Comparison of ENCODE assay signal across 27 cellular contexts in the genomic region with DNA sequence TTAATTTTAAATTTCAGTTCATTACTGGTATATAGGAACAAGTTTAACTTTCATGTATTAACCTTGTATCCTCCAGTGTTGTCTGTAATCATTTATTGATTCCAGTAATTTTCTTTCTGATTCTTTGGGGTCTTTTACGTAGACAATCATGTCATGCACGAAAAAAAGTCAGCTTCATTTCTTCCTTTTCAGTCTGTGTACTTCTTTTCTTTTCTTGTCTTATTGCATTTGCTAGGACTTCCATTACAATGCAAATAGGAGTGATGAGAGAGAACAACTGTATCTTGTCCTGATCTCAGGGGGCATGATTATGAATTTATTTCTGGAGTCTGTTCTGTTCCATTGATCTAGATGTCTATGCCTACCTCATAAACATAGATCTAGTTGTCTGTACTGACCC. TPM values are rescaled to one million over a fixed set of nuclear protein-coding genes. Genes with fewer than 3 reads are reported as not detected.
A peak's percentile ranks its signal among the peaks of the same experiment; 100 is the strongest.
DNase-seq lines count a peak whose midpoint lies in the region; ATAC-seq, FAIRE-seq and TF ChIP-seq lines count a peak whose summit lies in the region.
"Had no signal": no experiment of that assay in that cellular context is flagged by ENCODE, and none has a peak within 500 bp of the region (broad histone marks: within the 10 kb centered on the region; RNA-seq: fewer than 3 reads in every experiment).

No MANE protein-coding gene starts in this region.

- in situ Hi-C loops in HepG2 (cut with HindIII; ENCODE audit: extremely low pct_ligation_motif_present, low pct_unique_long_range_greater_than_20kb), result no loop called here

- H3K9ac ChIP-seq in HepG2 (ENCODE audit: insufficient read depth, low read depth, low read length) (no peak overlapping the region), Loucy (ENCODE audit: low read depth, low read length, poor library complexity, severe bottlenecking) (no peak overlapping the region), endodermal cell (ENCODE audit: extremely low read depth, low read length, poor library complexity, severe bottlenecking) (no peak overlapping the region)
- H3K9ac ChIP-seq: BLaER1 treated with 17β-estradiol and CSF1 and Interleukin-3, amounts not matched to agents 10 nM and 100 nM; GM23248 had no signal

- peaks cover 22% of the 10 kb centered on the region for H3K9me3 Mint-ChIP-seq in endodermal cell

- TF ChIP-seq POLR2A in HepG2 (IDR thresholded peaks at IDR 0.05; ENCODE audit: insufficient read depth in 1 of 2, low read depth in 2 of 2, low read length in 2 of 2) (no peak), right lobe of liver (IDR thresholded peaks at IDR 0.05) (no peak)

- peaks cover 29% of the 10 kb centered on the region for H3K4me1 ChIP-seq in HepG2 (ENCODE audit: insufficient read depth, low read length)
- peaks cover 0 to 24% (median 7%) of the 10 kb centered on the region in 4 donors for H3K4me1 ChIP-seq in right lobe of liver
- peaks cover 36% of the 10 kb centered on the region for H3K4me1 ChIP-seq in Loucy (ENCODE audit: insufficient read depth, low read length, poor library complexity, severe bottlenecking)
- H3K4me1 ChIP-seq in endodermal cell (ENCODE audit: control insufficient read depth, insufficient read depth, low read length), result no peaks in the 10 kb centered on the region
- H3K4me1 ChIP-seq: A549, BE2C had no signal

- H3K27ac Mint-ChIP-seq in endodermal cell, result no peak overlapping the region
- H3K27ac Mint-ChIP-seq: CD14-positive monocyte, H9, HFFc6 had no signal

- peaks cover 62% of the 10 kb centered on the region for H3F3A ChIP-seq in Loucy (ENCODE audit: low read depth)

- H3K36me3 ChIP-seq in HepG2 (replicated peaks in 1 of 2; ENCODE audit: control insufficient read depth in 1 of 2, insufficient read depth in 2 of 2, low read length in 2 of 2), result peaks cover 1 to 29% of the 10 kb centered on the region in 2 experiments; a peak in 4 of 5 replicates
- H3K36me3 ChIP-seq in right lobe of liver, result no peaks in the 10 kb centered on the region
- peaks cover 99% of the 10 kb centered on the region for H3K36me3 ChIP-seq in Loucy (ENCODE audit: insufficient read depth, low read length)
- H3K36me3 ChIP-seq in endodermal cell (ENCODE audit: control insufficient read depth, insufficient read depth, low read length), result peaks cover 97% of the 10 kb centered on the region
- H3K36me3 ChIP-seq: BE2C had no signal

- no peak overlapping the region for H3K4me2 ChIP-seq in HepG2 (ENCODE audit: low read depth, low read length)
- H3K4me2 ChIP-seq in Loucy (ENCODE audit: low read depth, low read length, poor library complexity, severe bottlenecking), result peak overlapping the region; percentile 0
- H3K4me2 ChIP-seq: A549; BLaER1 treated with 17β-estradiol and CSF1 and Interleukin-3, amounts not matched to agents 10 nM and 100 nM had no signal

- no peak for TF ChIP-seq RAD21 in HepG2 (CRISPR knock-in tag; IDR thresholded peaks at IDR 0.05)

- H3K79me2 ChIP-seq in HepG2 (ENCODE audit: insufficient read depth, low read length) (peaks cover 92% of the 10 kb centered on the region), Loucy (ENCODE audit: insufficient read depth, low read length) (peaks cover 100% of the 10 kb centered on the region)

- TF ChIP-seq EP300 in HepG2 (IDR thresholded peaks at IDR 0.05; ENCODE audit: low read depth in 2 of 2, low read length in 2 of 2), result no peak
- no peak for TF ChIP-seq EP300 in HepG2 (CRISPR knock-in tag; IDR thresholded peaks at IDR 0.05; ENCODE audit: borderline replicate concordance)

- peaks cover 68% of the 10 kb centered on the region for H3K36me3 Mint-ChIP-seq in endodermal cell (ENCODE audit: low read depth)

- CTCF ChIA-PET in HepG2 (lab: Yijun Ruan, JAX; ENCODE audit: low intra/inter-chr PET ratio, low total read pairs), result no interaction called here

- ATAC-seq in HepG2, result no peak
- ATAC-seq in right lobe of liver, result no peak
- ATAC-seq: A549, HCT116 had no signal

- H3K27me3 Mint-ChIP-seq in endodermal cell (ENCODE audit: insufficient read depth), result no peaks in the 10 kb centered on the region
- H3K27me3 Mint-ChIP-seq: CD4-positive, alpha-beta memory T cell had no signal

- no peak for FAIRE-seq in HepG2 (lab: Jason Lieb, UNC)
- FAIRE-seq: A549, GM12892, H1 had no signal

- H3K27ac ChIP-seq in HepG2 (ENCODE audit: extremely low read length, insufficient read depth, low read length) (no peak overlapping the region), right lobe of liver (no peak overlapping the region), endodermal cell (ENCODE audit: low read depth, low read length) (no peak overlapping the region)
- H3K27ac ChIP-seq: 22Rv1; A549; BLaER1 treated with 17β-estradiol and CSF1 and Interleukin-3, amounts not matched to agents 10 nM and 100 nM; GM23248 had no signal

- TF ChIP-seq CTCF in HepG2 (CRISPR knock-in tag; IDR thresholded peaks at IDR 0.05) (no peak), right lobe of liver (IDR thresholded peaks at IDR 0.05) (no peak), Loucy (conservative IDR thresholded peaks at IDR 0.05; ENCODE audit: low read length) (no peak), endodermal cell (conservative IDR thresholded peaks at IDR 0.05) (no peak)

- H3K4me3 ChIP-seq in HepG2 (replicated peaks in 1 of 3; ENCODE audit: insufficient read depth in 1 of 3, low read depth in 2 of 3, low read length in 3 of 3) (no peak overlapping the region), right lobe of liver (no peak overlapping the region), Loucy (ENCODE audit: low read length, poor library complexity, severe bottlenecking) (no peak overlapping the region), endodermal cell (ENCODE audit: low read length) (peak overlapping the region; percentile 25)
- H3K4me3 ChIP-seq: A549; BLaER1 treated with 17β-estradiol and CSF1 and Interleukin-3, amounts not matched to agents 10 nM and 100 nM; GM23248 had no signal

- H3K27me3 ChIP-seq in HepG2 (ENCODE audit: control insufficient read depth in 1 of 2, insufficient read depth in 2 of 2, low read length in 2 of 2), result no peaks in the 10 kb centered on the region
- no peaks in the 10 kb centered on the region for H3K27me3 ChIP-seq in right lobe of liver
- H3K27me3 ChIP-seq in Loucy (ENCODE audit: insufficient read depth, low read length, poor library complexity, severe bottlenecking), result peaks cover 7% of the 10 kb centered on the region
- no peaks in the 10 kb centered on the region for H3K27me3 ChIP-seq in endodermal cell (ENCODE audit: control insufficient read depth, insufficient read depth, low read length, poor library complexity, severe bottlenecking)
- H3K27me3 ChIP-seq: BE2C; BLaER1 treated with 17β-estradiol and CSF1 and Interleukin-3, amounts not matched to agents 10 nM and 100 nM had no signal

- no peaks in the 10 kb centered on the region for H3K9me2 ChIP-seq in Loucy (replicated peaks; ENCODE audit: low read depth, low read length)

- DNase-seq in HepG2 (ENCODE audit: low spot score), result no peak
- no peak for DNase-seq in right lobe of liver
- no peak for DNase-seq in endodermal cell
- no peak for DNase-seq in Kasumi-1 (lab: John Stamatoyannopoulos, UW)
- no peak for DNase-seq in OCI-M1 (lab: John Stamatoyannopoulos, UW)
- DNase-seq in 8988T, result no peak
- no peak for DNase-seq in NCI-H1436 treated with DMSO at 0.1 percent for 48 hours (lab: John Stamatoyannopoulos, UW)
- DNase-seq: ACHN; AML-193; BE2C; Calu3; CD4-positive, alpha-beta memory T cell; COR-L47; DMS53; DMS79 treated with DMSO at 0.1 percent for 48 hours; GF-D8; GM23248; H9; HFFc6 had no signal

- peaks cover 6% of the 10 kb centered on the region for H3K4me1 Mint-ChIP-seq in endodermal cell
- H3K4me1 Mint-ChIP-seq: CD14-positive monocyte had no signal

- 95% methylated on average over 2 of the region's 2 CpGs for WGBS in HepG2 (ENCODE audit: low lambda C conversion rate)
- WGBS in right lobe of liver (ENCODE audit: insufficient coverage, low coverage, low lambda C conversion rate, missing lambda C conversion rate), result 100% methylated on average over 2 of the region's 2 CpGs
- 95 to 100% methylated on average over 1 to 2 of the region's 2 CpGs for WGBS in endodermal cell (ENCODE audit: insufficient coverage in 1 of 2, insufficient read length in 1 of 2), 2 experiments

- POLR2A ChIA-PET in HepG2 (lab: Yijun Ruan, JAX), result no interaction called here

- H3K9me3 ChIP-seq in HepG2 (ENCODE audit: low read length), result peaks cover 17% of the 10 kb centered on the region
- H3K9me3 ChIP-seq in right lobe of liver, result peaks cover 0 to 7% (median under 1%) of the 10 kb centered on the region in 4 donors
- H3K9me3 ChIP-seq in Loucy (ENCODE audit: insufficient read depth, low read depth, low read length), result no peaks in the 10 kb centered on the region
- peaks cover 48% of the 10 kb centered on the region for H3K9me3 ChIP-seq in endodermal cell (ENCODE audit: control insufficient read depth, low read length)
- H3K9me3 ChIP-seq: BE2C had no signal

- intact Hi-C loops in HepG2 (cut with micrococcal nuclease; ENCODE audit: unreplicated experiment), result no loop called here
- intact Hi-C loops in right lobe of liver (cut with DNase I), result no loop called here

- no peak overlapping the region for H2AFZ ChIP-seq in HepG2 (ENCODE audit: low read length)
- H2AFZ ChIP-seq in Loucy (ENCODE audit: low read length), result no peak overlapping the region
- H2AFZ ChIP-seq: GM23248 had no signal

- BruUV-seq in HepG2 (replicated peaks; lab: Mats Ljungman, UMichigan), result no TSS peak

- H4K20me1 ChIP-seq in HepG2 (ENCODE audit: insufficient read depth, low read length), result peaks cover 12% of the 10 kb centered on the region; the same call in 1 of the 2 replicates
- H4K20me1 ChIP-seq in Loucy (ENCODE audit: insufficient read depth, low read length, poor library complexity, severe bottlenecking), result peaks cover 100% of the 10 kb centered on the region

- H3K4me3 Mint-ChIP-seq in endodermal cell, result no peak overlapping the region
- H3K4me3 Mint-ChIP-seq: CD14-positive monocyte, H9, HFFc6 had no signal

RNA-seq across cellular contexts. Expression of gene STT3B, which starts 56.5 kb away (rescaled TPM):
- 160 and 205 TPM in 2 replicates for total RNA-seq in HepG2 (2016; rRNA removed; fragmentation: Illumina TruSeq; extraction: Trizol)
- total RNA-seq in HepG2 (2016; cell fraction: cytosol; rRNA removed; fragmentation: Illumina TruSeq; extraction: Trizol; ENCODE audit: low read depth), result 106 and 107 TPM in 2 replicates
- 157 and 195 TPM in 2 replicates for total RNA-seq in HepG2 (2016; cell fraction: insoluble cytoplasmic fraction; rRNA removed; fragmentation: Illumina TruSeq; extraction: Trizol)
- 71.4 and 88.4 TPM in 2 replicates for total RNA-seq in HepG2 (2016; cell fraction: membrane; rRNA removed; fragmentation: Illumina TruSeq; extraction: Trizol)
- total RNA-seq in HepG2 (2016; cell fraction: nucleus; rRNA removed; fragmentation: Illumina TruSeq; extraction: Trizol), result 201 and 264 TPM in 2 replicates
- polyA plus RNA-seq in HepG2 (2011; rRNA removed), result 73.6 and 85.0 TPM in 2 replicates
- 39.4 and 56.2 TPM in 2 replicates for polyA plus RNA-seq in HepG2 (2011; cell fraction: cytosol; rRNA removed)
- polyA plus RNA-seq in HepG2 (2011; cell fraction: nucleus; rRNA removed), result 29.8 and 34.6 TPM in 2 replicates
- polyA plus RNA-seq in HepG2 (2012), result 70.0 and 96.2 TPM in 2 replicates
- polyA plus RNA-seq in HepG2 (2016; cell fraction: cytosol; fragmentation: Illumina TruSeq; extraction: Trizol; ENCODE audit: low read depth), result 15.6 and 15.8 TPM in 2 replicates
- 107 and 116 TPM in 2 replicates for polyA plus RNA-seq in HepG2 (2016; cell fraction: insoluble cytoplasmic fraction; fragmentation: Illumina TruSeq; extraction: Trizol; ENCODE audit: low read depth)
- polyA plus RNA-seq in HepG2 (2016; cell fraction: membrane; fragmentation: Illumina TruSeq; extraction: Trizol; ENCODE audit: low read depth), result 37.8 and 48.6 TPM in 2 replicates
- polyA plus RNA-seq in HepG2 (2016; cell fraction: nucleus; fragmentation: Illumina TruSeq; extraction: Trizol; ENCODE audit: insufficient read depth, low read depth), result 192 and 216 TPM in 2 replicates
- 83.7 and 110 TPM in 2 replicates for polyA minus RNA-seq in HepG2 (2011; rRNA and poly(A)+ RNA removed; ENCODE audit: low replicate concordance)
- 109 and 110 TPM in 2 replicates for polyA minus RNA-seq in HepG2 (2011; cell fraction: cytosol; rRNA and poly(A)+ RNA removed)
- 136 and 160 TPM in 2 replicates for polyA minus RNA-seq in HepG2 (2011; cell fraction: nucleus; rRNA and poly(A)+ RNA removed)
- total RNA-seq in right lobe of liver, result 10 to 100 TPM; 53.8 to 70.9 (median 65.1) TPM
- total RNA-seq in endodermal cell, result 100 to 1,000 TPM; 126 to 199 TPM
- polyA plus RNA-seq in endodermal cell (2013, experiment 1 of 2), result 150 TPM
- 160 TPM for polyA plus RNA-seq in endodermal cell (2013, experiment 2 of 2)
